Comparison of ENCODE assay signal across 8 cellular contexts in genomic region chr5:160118349-160119141, GRCh38.
DNase-seq lines count a peak whose midpoint lies in the region; ATAC-seq, FAIRE-seq and TF ChIP-seq lines count a peak whose summit lies in the region.

No MANE protein-coding gene starts in this region.

- H3K27ac ChIP-seq in muscle layer of colon (ENCODE audit: low read depth, low read length): peak overlapping the region; percentile 92

- H3K4me3 ChIP-seq in epithelial cell of esophagus (ENCODE audit: low read length) (peak overlapping the region; percentile 72), muscle layer of colon (ENCODE audit: low read depth in 1 of 2, low read length in 2 of 2) (peak overlapping the region; percentile 75 to 91)

- H3K27me3 ChIP-seq in muscle layer of colon (ENCODE audit: control insufficient read depth in 1 of 2, insufficient read depth in 2 of 2, low read length in 2 of 2): no peaks in the 10 kb centered on the region

- peak overlapping the region; percentile 49 for H3K9ac ChIP-seq in muscle layer of colon (ENCODE audit: low read length)

- H3K36me3 ChIP-seq in muscle layer of colon (ENCODE audit: insufficient read depth, low read length): peaks cover 4% of the 10 kb centered on the region

- peak; percentile 26 for ATAC-seq in HG02588 (IDR thresholded peaks at IDR 0.05; ENCODE audit: unreplicated experiment)

- peaks cover 9% of the 10 kb centered on the region for H3K4me1 ChIP-seq in muscle layer of colon (ENCODE audit: insufficient read depth, low read length)

- H3K9me3 ChIP-seq in muscle layer of colon (ENCODE audit: low read length): no peaks in the 10 kb centered on the region

- no peak for TF ChIP-seq CTCF in epithelial cell of esophagus (IDR thresholded peaks at IDR 0.05; ENCODE audit: insufficient read depth, low read depth, low read length, missing control alignments)

- DNase-seq in GM18507 (ENCODE audit: extremely low spot score, insufficient read length, low read depth): peak; percentile 23
- peak; percentile 51 for DNase-seq in NCI-H146 treated with DMSO at 0.1 percent for 48 hours (lab: John Stamatoyannopoulos, UW; ENCODE audit: unreplicated experiment)
- DNase-seq in activated CD8-positive, alpha-beta memory T cell treated with anti-CD3 and anti-CD28 coated beads for 48 hours (ENCODE audit: low read depth in 2 of 3, low spot score in 2 of 3): peak; percentile 8 to 26 (median 16)
- peak; percentile 11 for DNase-seq in epithelial cell of esophagus (ENCODE audit: low read depth)
- DNase-seq in stimulated activated CD8-positive, alpha-beta memory T cell treated with anti-CD3 and anti-CD28 coated beads, Interleukin-7, amount 100 ng/mL, for 48 hours (ENCODE audit: extremely low read depth in 1 of 2, low read depth in 1 of 2): peak; percentile 8 to 19
- DNase-seq in epidermal melanocyte (ENCODE audit: insufficient read length, low spot score): no peak

- no peak for FAIRE-seq in GM18507 (lab: Jason Lieb, UNC)
